Comparison of ENCODE assay signal across 26 cellular contexts in the genomic region with DNA sequence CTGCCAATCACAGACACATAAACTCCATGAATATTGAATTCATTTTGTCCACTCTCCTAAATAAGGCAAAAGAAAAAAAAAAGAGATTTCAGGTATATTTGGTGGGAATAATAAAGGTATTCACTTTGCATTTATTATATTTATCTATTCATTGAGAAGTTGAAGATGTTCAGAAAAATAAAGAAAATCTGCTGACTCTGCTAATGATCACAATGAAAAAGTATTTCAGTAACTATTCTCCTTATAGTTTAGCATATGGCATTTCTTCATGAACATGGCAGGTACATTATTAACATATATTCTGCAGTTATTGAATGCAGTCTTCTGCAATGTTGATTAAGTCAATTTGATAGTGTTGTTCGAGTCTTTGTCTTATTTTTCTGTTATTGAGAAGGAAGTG.
DNase-seq lines count a peak whose midpoint lies in the region; ATAC-seq, FAIRE-seq and TF ChIP-seq lines count a peak whose summit lies in the region.
"Had no signal": no experiment of that assay in that cellular context is flagged by ENCODE, and none has a peak within 500 bp of the region (broad histone marks: within the 10 kb centered on the region; RNA-seq: fewer than 3 reads in every experiment).

No MANE protein-coding gene starts in this region.

- in situ Hi-C loops in HepG2 (cut with HindIII; ENCODE audit: extremely low pct_ligation_motif_present, low pct_unique_long_range_greater_than_20kb), result no loop called here

- no peak for TF ChIP-seq POLR2A in HepG2 (IDR thresholded peaks at IDR 0.05; ENCODE audit: insufficient read depth in 1 of 2, low read depth in 2 of 2, low read length in 2 of 2)
- TF ChIP-seq POLR2A in right lobe of liver (IDR thresholded peaks at IDR 0.05), result no peak

- CTCF ChIA-PET in HepG2 (lab: Yijun Ruan, JAX; ENCODE audit: low intra/inter-chr PET ratio, low total read pairs), result no interaction called here
- CTCF ChIA-PET in PC-3 (lab: Charles Lee), result no interaction called here
- CTCF ChIA-PET in naive thymus-derived CD4-positive, alpha-beta T cell (lab: Charles Lee), result no interaction called here

- DNase-seq in HepG2 (ENCODE audit: low spot score) (no peak), right lobe of liver (no peak), PC-3 (no peak)
- no peak for DNase-seq in naive thymus-derived CD4-positive, alpha-beta T cell
- DNase-seq: ACHN; BE2C; C1 segment of cervical spinal cord; CD4-positive, alpha-beta memory T cell; CD4-positive, CD25-positive, alpha-beta regulatory T cell; CD8-positive, alpha-beta memory T cell; COR-L47; DMS 273 treated with DMSO at 0.1 percent for 48 hours; DMS153; DMS53; DMS79; DND-41; EL; GDM1 had no signal

- H2AFZ ChIP-seq in HepG2 (ENCODE audit: low read length), result no peak overlapping the region
- no peak overlapping the region for H2AFZ ChIP-seq in PC-3 (ENCODE audit: low read length)

- peaks cover 22% of the 10 kb centered on the region for H3K9me3 ChIP-seq in HepG2 (ENCODE audit: low read length)
- H3K9me3 ChIP-seq in right lobe of liver, result no peaks in the 10 kb centered on the region
- H3K9me3 ChIP-seq in PC-3 (ENCODE audit: low read length), result 0 out of 2 replicates have a peak, but pooled peaks cover 5% of the 10 kb centered on the region
- no peaks in the 10 kb centered on the region for H3K9me3 ChIP-seq in naive thymus-derived CD4-positive, alpha-beta T cell (ENCODE audit: control insufficient read depth in 2 of 3, low read length in 3 of 3)
- H3K9me3 ChIP-seq: BE2C had no signal

- FAIRE-seq in HepG2 (lab: Jason Lieb, UNC), result no peak
- FAIRE-seq: GM12878, GM12892, GM18507, GM19239 had no signal

- H3K9ac ChIP-seq in HepG2 (ENCODE audit: insufficient read depth, low read depth, low read length) (no peak overlapping the region), PC-3 (ENCODE audit: low read length) (no peak overlapping the region)
- H3K9ac ChIP-seq: BLaER1 had no signal

- H3K79me2 ChIP-seq in HepG2 (ENCODE audit: insufficient read depth, low read length) (no peaks in the 10 kb centered on the region), PC-3 (ENCODE audit: low read length) (no peaks in the 10 kb centered on the region)

- H3K4me1 Mint-ChIP-seq in naive thymus-derived CD4-positive, alpha-beta T cell, result no peaks in the 10 kb centered on the region
- H3K4me1 Mint-ChIP-seq: CD14-positive monocyte; CD4-positive, alpha-beta memory T cell; CD4-positive, CD25-positive, alpha-beta regulatory T cell; CD8-positive, alpha-beta memory T cell had no signal

- H3K27ac Mint-ChIP-seq in naive thymus-derived CD4-positive, alpha-beta T cell, result no peak overlapping the region
- H3K27ac Mint-ChIP-seq: CD14-positive monocyte; CD4-positive, alpha-beta memory T cell; CD4-positive, CD25-positive, alpha-beta regulatory T cell; CD8-positive, alpha-beta memory T cell had no signal

- POLR2A ChIA-PET in HepG2 (lab: Yijun Ruan, JAX), result no interaction called here
- POLR2A ChIA-PET in PC-3 (lab: Charles Lee; ENCODE audit: unreplicated experiment), result interaction anchor here (0.6 kb wide), 1 partner anchor 26 kb away, joined by 3 read pairs; no protein-coding TSS in a partner anchor
- POLR2A ChIA-PET in naive thymus-derived CD4-positive, alpha-beta T cell (lab: Charles Lee), result no interaction called here

- H3K4me2 ChIP-seq in HepG2 (ENCODE audit: low read depth, low read length) (no peak overlapping the region), PC-3 (ENCODE audit: low read length) (0 out of 2 replicates have a peak overlapping the region, but pooled peaks have one; percentile 1)
- H3K4me2 ChIP-seq: BLaER1 had no signal

- no peak for TF ChIP-seq RAD21 in HepG2 (CRISPR knock-in tag; IDR thresholded peaks at IDR 0.05)

- peaks cover 0 to 33% (median 16%) of the 10 kb centered on the region in 11 donors for H3K9me3 Mint-ChIP-seq in naive thymus-derived CD4-positive, alpha-beta T cell

- peaks cover 0 to 4% (median 0%) of the 10 kb centered on the region in 5 donors for H3K36me3 Mint-ChIP-seq in naive thymus-derived CD4-positive, alpha-beta T cell
- H3K36me3 Mint-ChIP-seq: CD14-positive monocyte; CD4-positive, alpha-beta memory T cell; CD4-positive, CD25-positive, alpha-beta regulatory T cell; CD8-positive, alpha-beta memory T cell had no signal

- no peak for TF ChIP-seq CTCF in HepG2 (CRISPR knock-in tag; IDR thresholded peaks at IDR 0.05)
- no peak for TF ChIP-seq CTCF in right lobe of liver (IDR thresholded peaks at IDR 0.05)
- TF ChIP-seq CTCF in PC-3 (conservative IDR thresholded peaks at IDR 0.05; ENCODE audit: low read depth, low read length), result no peak

- H3K4me3 ChIP-seq in HepG2 (replicated peaks in 1 of 3; ENCODE audit: insufficient read depth in 1 of 3, low read depth in 2 of 3, low read length in 3 of 3), result no peak overlapping the region
- H3K4me3 ChIP-seq in right lobe of liver, result no peak overlapping the region
- no peak overlapping the region for H3K4me3 ChIP-seq in PC-3 (ENCODE audit: low read length)
- no peak overlapping the region for H3K4me3 ChIP-seq in naive thymus-derived CD4-positive, alpha-beta T cell (ENCODE audit: low read length)
- H3K4me3 ChIP-seq: BLaER1, GM12878 had no signal

- H3K4me1 ChIP-seq in HepG2 (ENCODE audit: insufficient read depth, low read length), result no peaks in the 10 kb centered on the region
- H3K4me1 ChIP-seq in right lobe of liver, result no peaks in the 10 kb centered on the region
- no peaks in the 10 kb centered on the region for H3K4me1 ChIP-seq in PC-3 (ENCODE audit: insufficient read depth, low read length)
- H3K4me1 ChIP-seq in naive thymus-derived CD4-positive, alpha-beta T cell (ENCODE audit: control insufficient read depth in 2 of 2, insufficient read depth in 2 of 2, low read length in 2 of 2), result no peaks in the 10 kb centered on the region
- H3K4me1 ChIP-seq: BE2C, BLaER1 had no signal

- no peaks in the 10 kb centered on the region for H3K9me2 ChIP-seq in PC-3 (replicated peaks; ENCODE audit: low read length)

- no peak for ATAC-seq in HepG2
- no peak for ATAC-seq in right lobe of liver
- no peak for ATAC-seq in PC-3
- ATAC-seq in GM18870 (IDR thresholded peaks at IDR 0.05; ENCODE audit: unreplicated experiment), result no peak
- no peak for ATAC-seq in naive thymus-derived CD4-positive, alpha-beta T cell
- ATAC-seq: GM12878 had no signal

- 0% methylated on average over 1 of the region's 1 CpG for WGBS in HepG2 (ENCODE audit: low lambda C conversion rate)
- WGBS in right lobe of liver (ENCODE audit: insufficient coverage, low coverage, low lambda C conversion rate, missing lambda C conversion rate), result 60% methylated on average over 1 of the region's 1 CpG

- no peaks in the 10 kb centered on the region for H4K20me1 ChIP-seq in HepG2 (ENCODE audit: insufficient read depth, low read length)
- H4K20me1 ChIP-seq in PC-3 (ENCODE audit: low read length), result no peaks in the 10 kb centered on the region
- H4K20me1 ChIP-seq: BLaER1 had no signal

- BruUV-seq in HepG2 (replicated peaks; lab: Mats Ljungman, UMichigan), result no TSS peak
- BruUV-seq in PC-3 (replicated peaks; lab: Mats Ljungman, UMichigan), result no TSS peak

- peak overlapping the region in 1 of 10 donors; percentile 26 for H3K4me3 Mint-ChIP-seq in naive thymus-derived CD4-positive, alpha-beta T cell
- H3K4me3 Mint-ChIP-seq: CD14-positive monocyte; CD4-positive, alpha-beta memory T cell; CD4-positive, CD25-positive, alpha-beta regulatory T cell; CD8-positive, alpha-beta memory T cell had no signal

- intact Hi-C loops in HepG2 (cut with micrococcal nuclease; ENCODE audit: unreplicated experiment), result no loop called here
- intact Hi-C loops in right lobe of liver (cut with DNase I), result no loop called here
- intact Hi-C loops in PC-3 (cut with micrococcal nuclease), result no loop called here
- intact Hi-C loops in naive thymus-derived CD4-positive, alpha-beta T cell (cut with micrococcal nuclease), result no loop called here

- TF ChIP-seq EP300 in HepG2 (IDR thresholded peaks at IDR 0.05; ENCODE audit: low read depth in 2 of 2, low read length in 2 of 2) (no peak), HepG2 (CRISPR knock-in tag; IDR thresholded peaks at IDR 0.05; ENCODE audit: borderline replicate concordance) (no peak)

- H3K36me3 ChIP-seq in HepG2 (replicated peaks in 1 of 2; ENCODE audit: control insufficient read depth in 1 of 2, insufficient read depth in 2 of 2, low read length in 2 of 2), result no peaks in the 10 kb centered on the region
- no peaks in the 10 kb centered on the region for H3K36me3 ChIP-seq in right lobe of liver
- H3K36me3 ChIP-seq in PC-3 (ENCODE audit: low read depth, low read length), result no peaks in the 10 kb centered on the region; the same call in 1 of the 2 replicates
- no peaks in the 10 kb centered on the region for H3K36me3 ChIP-seq in naive thymus-derived CD4-positive, alpha-beta T cell (ENCODE audit: control insufficient read depth in 2 of 3, insufficient read depth in 3 of 3, low read length in 3 of 3)
- H3K36me3 ChIP-seq: BE2C, BLaER1 had no signal

- no peaks in the 10 kb centered on the region for H3K27me3 Mint-ChIP-seq in naive thymus-derived CD4-positive, alpha-beta T cell
- H3K27me3 Mint-ChIP-seq: CD4-positive, alpha-beta memory T cell; CD4-positive, CD25-positive, alpha-beta regulatory T cell; CD8-positive, alpha-beta memory T cell had no signal

- H3K27ac ChIP-seq in HepG2 (ENCODE audit: extremely low read length, insufficient read depth, low read length), result no peak overlapping the region
- H3K27ac ChIP-seq in right lobe of liver, result no peak overlapping the region
- no peak overlapping the region for H3K27ac ChIP-seq in PC-3 (ENCODE audit: low read length)
- no peak overlapping the region for H3K27ac ChIP-seq in naive thymus-derived CD4-positive, alpha-beta T cell (ENCODE audit: low read depth, low read length)
- H3K27ac ChIP-seq: 22Rv1, BLaER1 had no signal

- H3F3A ChIP-seq in PC-3 (ENCODE audit: low read length, unreplicated experiment), result no peaks in the 10 kb centered on the region

- H3K27me3 ChIP-seq in HepG2 (ENCODE audit: control insufficient read depth in 1 of 2, insufficient read depth in 2 of 2, low read length in 2 of 2) (no peaks in the 10 kb centered on the region), right lobe of liver (no peaks in the 10 kb centered on the region), PC-3 (ENCODE audit: low read length) (no peaks in the 10 kb centered on the region)
- H3K27me3 ChIP-seq in naive thymus-derived CD4-positive, alpha-beta T cell (ENCODE audit: control insufficient read depth in 2 of 2, insufficient read depth in 2 of 2, low read length in 2 of 2), result no peaks in the 10 kb centered on the region
- H3K27me3 ChIP-seq: BE2C, BLaER1 had no signal

TF ChIP-seq in HepG2, 621 proteins besides CTCF, POLR2A, EP300 and RAD21:
- TF ChIP-seq SMAD9 (CRISPR knock-in tag; IDR thresholded peaks at IDR 0.05) (no peak), MAFK (conservative IDR thresholded peaks at IDR 0.05 in 1 of 2, IDR thresholded peaks at IDR 0.05 in 1 of 2; ENCODE audit: low read length in 2 of 2) (peak; percentile 69 to 84; a peak in 3 of 4 replicates), MAFF (IDR thresholded peaks at IDR 0.05; ENCODE audit: low read depth, low read length) (peak; percentile 63; the same call in 1 of the 2 replicates)
TF ChIP-seq in HepG2: peak in this region for 2.
